Comparison of ENCODE assay signal across 1 cellular context in genomic region chr3:52231502-52232278, GRCh38.
TF ChIP-seq lines count a peak whose summit lies in the region.

No MANE protein-coding gene starts in this region.

TF ChIP-seq in HEK293, 187 proteins besides CTCF, POLR2A, EP300 and RAD21 (continued from another document):
- no peak for TF ChIP-seq ZNF518A (tag by site-specific recombination; conservative IDR thresholded peaks at IDR 0.05; ENCODE audit: low read depth)
- TF ChIP-seq, protein P1, sequence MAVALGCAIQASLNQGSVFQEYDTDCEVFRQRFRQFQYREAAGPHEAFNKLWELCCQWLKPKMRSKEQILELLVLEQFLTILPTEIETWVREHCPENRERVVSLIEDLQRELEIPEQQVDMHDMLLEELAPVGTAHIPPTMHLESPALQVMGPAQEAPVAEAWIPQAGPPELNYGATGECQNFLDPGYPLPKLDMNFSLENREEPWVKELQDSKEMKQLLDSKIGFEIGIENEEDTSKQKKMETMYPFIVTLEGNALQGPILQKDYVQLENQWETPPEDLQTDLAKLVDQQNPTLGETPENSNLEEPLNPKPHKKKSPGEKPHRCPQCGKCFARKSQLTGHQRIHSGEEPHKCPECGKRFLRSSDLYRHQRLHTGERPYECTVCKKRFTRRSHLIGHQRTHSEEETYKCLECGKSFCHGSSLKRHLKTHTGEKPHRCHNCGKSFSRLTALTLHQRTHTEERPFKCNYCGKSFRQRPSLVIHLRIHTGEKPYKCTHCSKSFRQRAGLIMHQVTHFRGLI (tag by site-specific recombination; IDR thresholded peaks at IDR 0.05) = no peak
- TF ChIP-seq ZBTB17 (tag by site-specific recombination; IDR thresholded peaks at IDR 0.05) = peak; percentile 50; the same call in 1 of the 2 replicates
- TF ChIP-seq ZBTB21 (tag by site-specific recombination; IDR thresholded peaks at IDR 0.05) = no peak
- no peak for TF ChIP-seq KLF1 (tag by site-specific recombination; IDR thresholded peaks at IDR 0.05)
- TF ChIP-seq ZNF791 (tag by site-specific recombination; IDR thresholded peaks at IDR 0.05) = no peak
- TF ChIP-seq, protein P2, sequence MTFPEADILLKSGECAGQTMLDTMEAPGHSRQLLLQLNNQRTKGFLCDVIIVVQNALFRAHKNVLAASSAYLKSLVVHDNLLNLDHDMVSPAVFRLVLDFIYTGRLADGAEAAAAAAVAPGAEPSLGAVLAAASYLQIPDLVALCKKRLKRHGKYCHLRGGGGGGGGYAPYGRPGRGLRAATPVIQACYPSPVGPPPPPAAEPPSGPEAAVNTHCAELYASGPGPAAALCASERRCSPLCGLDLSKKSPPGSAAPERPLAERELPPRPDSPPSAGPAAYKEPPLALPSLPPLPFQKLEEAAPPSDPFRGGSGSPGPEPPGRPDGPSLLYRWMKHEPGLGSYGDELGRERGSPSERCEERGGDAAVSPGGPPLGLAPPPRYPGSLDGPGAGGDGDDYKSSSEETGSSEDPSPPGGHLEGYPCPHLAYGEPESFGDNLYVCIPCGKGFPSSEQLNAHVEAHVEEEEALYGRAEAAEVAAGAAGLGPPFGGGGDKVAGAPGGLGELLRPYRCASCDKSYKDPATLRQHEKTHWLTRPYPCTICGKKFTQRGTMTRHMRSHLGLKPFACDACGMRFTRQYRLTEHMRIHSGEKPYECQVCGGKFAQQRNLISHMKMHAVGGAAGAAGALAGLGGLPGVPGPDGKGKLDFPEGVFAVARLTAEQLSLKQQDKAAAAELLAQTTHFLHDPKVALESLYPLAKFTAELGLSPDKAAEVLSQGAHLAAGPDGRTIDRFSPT (tag by site-specific recombination; IDR thresholded peaks at IDR 0.05) = peak; percentile 59
TF ChIP-seq in HEK293: peak in this region for 8.
